Comparison of ENCODE assay signal across 16 cellular contexts in genomic region chr20:50710492-50711063, GRCh38. TPM values are rescaled to one million over a fixed set of nuclear protein-coding genes. Genes with fewer than 3 reads are reported as not detected.
A peak's percentile ranks its signal among the peaks of the same experiment; 100 is the strongest.
DNase-seq lines count a peak whose midpoint lies in the region; ATAC-seq and TF ChIP-seq lines count a peak whose summit lies in the region.
"Had no signal": no experiment of that assay in that cellular context is flagged by ENCODE, and none has a peak within 500 bp of the region (broad histone marks: within the 10 kb centered on the region; RNA-seq: fewer than 3 reads in every experiment).

No MANE protein-coding gene starts in this region.

- no peak overlapping the region for H3K4me3 ChIP-seq in foreskin fibroblast (ENCODE audit: low read depth in 1 of 2, low read length in 2 of 2)
- H3K4me3 ChIP-seq in stomach: no peak overlapping the region
- H3K4me3 ChIP-seq: tibial artery had no signal

- ATAC-seq in HG03159 (IDR thresholded peaks at IDR 0.05; ENCODE audit: unreplicated experiment) (no peak), HG03565 (IDR thresholded peaks at IDR 0.05; ENCODE audit: unreplicated experiment) (no peak)

- TF ChIP-seq CTCF in foreskin fibroblast (IDR thresholded peaks at IDR 0.05; ENCODE audit: low read depth, low read length) (no peak), stomach (IDR thresholded peaks at IDR 0.05) (no peak)

- no peak for TF ChIP-seq POLR2A in stomach (IDR thresholded peaks at IDR 0.05)

- TF ChIP-seq EP300 in stomach (IDR thresholded peaks at IDR 0.05): no peak

- intact Hi-C loops in stomach (cut with DNase I; ENCODE audit: low total_unique reads): no loop called here

- 45 to 58% (median 51%) methylated on average over 9 of the region's 9 CpGs for WGBS in stomach, 5 donors

- H3K9me3 ChIP-seq in stomach: no peaks in the 10 kb centered on the region
- H3K9me3 ChIP-seq: tibial artery had no signal

- no peaks in the 10 kb centered on the region for H3K36me3 ChIP-seq in stomach
- H3K36me3 ChIP-seq: tibial artery had no signal

- no peaks in the 10 kb centered on the region for H3K27me3 ChIP-seq in stomach

- peak; percentile 22 for DNase-seq in NK-92 treated with Interleukin-12 subunit alpha and Interleukin-12 subunit beta, amount 100 ng/mL, for 24 hours (lab: John Stamatoyannopoulos, UW)
- DNase-seq in NK-92 (lab: John Stamatoyannopoulos, UW; ENCODE audit: unreplicated experiment) (no peak), SKM-1 treated with dmso at 0.1 percent for 144 hours (lab: John Stamatoyannopoulos, UW; ENCODE audit: unreplicated experiment) (peak; percentile 85), foreskin fibroblast (peak; percentile 82), stomach (no peak)
- DNase-seq in activated T-cell treated with anti-CD3 and anti-CD28 coated beads, Interleukin-2, amount 50 U/mL, for 48 hours: no peak
- DNase-seq: foreskin melanocyte, kidney glomerular epithelial cell, NCI-H187, nephron progenitor cell, T-helper 2 cell, tibial artery had no signal

- H3K27ac ChIP-seq in stomach: peak overlapping the region; percentile 40 to 82 (median 50)
- H3K27ac ChIP-seq: 22Rv1, tibial artery had no signal

- H3K4me1 ChIP-seq in stomach: peaks cover 7 to 45% (median 33%) of the 10 kb centered on the region in 4 donors
- H3K4me1 ChIP-seq: tibial artery had no signal

RNA-seq across cellular contexts. Expression of gene RIPOR3, which starts 19.2 kb away (rescaled TPM):
- 10 to 100 TPM in 3 of 5 donors, 1 to 10 TPM in 2; 8.1 to 61.1 (median 13.4) TPM for total RNA-seq in stomach
- polyA plus RNA-seq in stomach: 1 to 10 TPM; 4.4 to 5.9 (median 5.8) TPM
- total RNA-seq: activated CD8-positive, alpha-beta memory T cell treated with anti-CD3 and anti-CD28 coated beads for 36 hours had no signal

RNA-seq across cellular contexts. Expression of gene PARD6B, which starts 20.8 kb away (rescaled TPM):
- 10 to 100 TPM in 4 of 5 donors, 1 to 10 TPM in 1; 5.4 to 69.5 (median 22.6) TPM for total RNA-seq in stomach
- 1 to 10 TPM; 3.2 to 6.0 (median 3.7) TPM for polyA plus RNA-seq in stomach

Comparison
In these comparisons a context has a peak if more than half of its experiments do, and no peak if none do; other contexts are left out.
1. DNase-seq: peak in NK-92 treated with Interleukin-12 subunit alpha and Interleukin-12 subunit beta, amount 100 ng/mL, for 24 hours (single experiment), SKM-1 treated with dmso at 0.1 percent for 144 hours (single experiment) and foreskin fibroblast (2 of 2); none in NK-92 (single experiment), stomach (single experiment) and activated T-cell treated with anti-CD3 and anti-CD28 coated beads, Interleukin-2, amount 50 U/mL, for 48 hours (0 of 2).